ENCODE assay signal across 8 cellular contexts in the genomic region with DNA sequence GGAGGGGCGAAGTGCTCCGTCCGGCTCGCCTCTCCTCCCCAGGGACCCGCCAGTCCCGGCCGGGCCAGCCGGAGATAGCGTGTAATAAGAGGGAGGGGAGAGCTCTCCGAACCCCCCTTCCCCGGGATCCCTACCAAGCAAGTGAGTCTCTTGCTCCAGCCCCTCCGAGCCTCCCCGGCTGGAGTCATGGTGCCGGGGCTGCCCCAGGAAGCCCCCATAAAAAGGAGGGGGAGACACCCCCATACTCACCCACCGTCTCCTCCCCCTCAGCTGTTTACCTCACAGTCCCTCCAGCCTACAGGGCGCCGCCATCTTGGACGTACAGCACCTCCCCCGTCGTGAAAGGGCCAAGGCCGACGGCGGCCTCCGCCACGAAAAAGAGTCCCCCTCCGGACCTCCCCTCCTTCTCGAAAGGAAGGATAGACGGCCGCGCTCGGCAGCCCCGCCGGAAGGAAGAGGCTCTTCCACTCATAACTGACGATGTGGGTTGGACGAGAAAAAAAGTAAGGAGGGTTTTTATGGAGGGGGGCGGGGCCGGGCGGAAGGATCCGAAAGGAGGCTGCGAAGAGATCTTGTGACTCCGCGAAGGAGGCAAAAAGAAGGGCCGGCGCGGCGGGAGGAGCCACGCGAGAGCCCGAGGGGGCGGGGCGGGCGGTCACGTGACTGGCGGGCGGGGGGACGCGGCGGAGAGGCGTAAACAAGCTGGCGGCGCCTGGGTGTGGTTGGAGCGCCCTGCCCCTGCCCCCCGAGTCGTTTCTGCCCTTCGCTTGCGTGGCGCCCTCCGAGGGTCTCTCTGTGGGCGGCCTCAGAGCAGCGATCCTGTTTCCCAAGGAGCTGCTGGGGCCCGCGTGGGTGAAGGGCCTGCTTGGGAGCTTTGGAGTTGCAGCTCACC. TPM values are rescaled to one million over a fixed set of nuclear protein-coding genes. Genes with fewer than 3 reads are reported as not detected.
DNase-seq lines count a peak whose midpoint lies in the region; ATAC-seq and TF ChIP-seq lines count a peak whose summit lies in the region.

TSC1 (minus strand) TSS at position 323 of the 892 bp plus-strand sequence. CDS start 15,744 bp downstream, outside the sequence.

- peak within 1 kb of the TSS; percentile 83 for H3K4me2 ChIP-seq in GM23248 (ENCODE audit: unreplicated experiment)

- no peaks in the 10 kb centered on the region for H3K9me3 Mint-ChIP-seq in activated T-helper 17 cell treated with anti-CD3 and anti-CD28 coated beads, Interleukin-2, amount 50 U/mL, for 72 hours
- no peaks in the 10 kb centered on the region for H3K9me3 Mint-ChIP-seq in naive thymus-derived CD8-positive, alpha-beta T cell
- no peaks in the 10 kb centered on the region for H3K9me3 Mint-ChIP-seq in stimulated activated naive B cell treated with anti-CD40 and anti-IgM and Interleukin-4, amounts not matched to agents 10 μg/mL and 1 μg/mL and 100 μg/mL, for 72 hours

- TF ChIP-seq CTCF in LNCaP clone FGC (IDR thresholded peaks at IDR 0.05; ENCODE audit: control insufficient read depth, extremely low read depth, insufficient read depth) (no peak), RWPE1 (conservative IDR thresholded peaks at IDR 0.05; ENCODE audit: low read depth) (no peak), fibroblast of mammary gland (conservative IDR thresholded peaks at IDR 0.05; ENCODE audit: control insufficient read depth, insufficient read depth, low read depth, low read length) (no peak)

- H3K4me3 ChIP-seq in GM23248: peak within 1 kb of the TSS; percentile 98
- H3K4me3 ChIP-seq in LNCaP clone FGC (ENCODE audit: low read depth, low read length): peak within 1 kb of the TSS; percentile 99
- peak within 1 kb of the TSS; percentile 94 for H3K4me3 ChIP-seq in fibroblast of mammary gland (ENCODE audit: control insufficient read depth, low read depth, low read length)

- H3K9me3 ChIP-seq in GM23248 (ENCODE audit: low read depth): no peaks in the 10 kb centered on the region

- H2AFZ ChIP-seq in GM23248: peak within 1 kb of the TSS; percentile 87

- H3K9me2 ChIP-seq in GM23248 (ENCODE audit: insufficient read depth): no peaks in the 10 kb centered on the region

- H3K27ac Mint-ChIP-seq in activated T-helper 17 cell treated with anti-CD3 and anti-CD28 coated beads, Interleukin-2, amount 50 U/mL, for 72 hours: peak within 1 kb of the TSS; percentile 100
- H3K27ac Mint-ChIP-seq in naive thymus-derived CD8-positive, alpha-beta T cell: peak within 1 kb of the TSS; percentile 98 to 100 (median 98)
- H3K27ac Mint-ChIP-seq in stimulated activated naive B cell treated with anti-CD40 and anti-IgM and Interleukin-4, amounts not matched to agents 10 μg/mL and 1 μg/mL and 100 μg/mL, for 72 hours: peak within 1 kb of the TSS; percentile 100

- CTCF ChIA-PET in RWPE1 (lab: Yijun Ruan, JAX): interaction anchor here (0.6 to 1.3 kb wide), 3 partner anchors 33 to 532 kb away, joined by 3 to 6 read pairs (median 3); no protein-coding TSS in a partner anchor

- H3K4me1 ChIP-seq in GM23248 (ENCODE audit: insufficient read depth): peaks cover 21% of the 10 kb centered on the region

- H3K36me3 Mint-ChIP-seq in activated T-helper 17 cell treated with anti-CD3 and anti-CD28 coated beads, Interleukin-2, amount 50 U/mL, for 72 hours (ENCODE audit: low read depth): peaks cover 5% of the 10 kb centered on the region
- peaks cover 0 to 3% (median 0%) of the 10 kb centered on the region in 3 donors for H3K36me3 Mint-ChIP-seq in naive thymus-derived CD8-positive, alpha-beta T cell
- no peaks in the 10 kb centered on the region for H3K36me3 Mint-ChIP-seq in stimulated activated naive B cell treated with anti-CD40 and anti-IgM and Interleukin-4, amounts not matched to agents 10 μg/mL and 1 μg/mL and 100 μg/mL, for 72 hours

- peak within 1 kb of the TSS; percentile 99 for H3K4me3 Mint-ChIP-seq in activated T-helper 17 cell treated with anti-CD3 and anti-CD28 coated beads, Interleukin-2, amount 50 U/mL, for 72 hours
- peak within 1 kb of the TSS; percentile 86 to 99 (median 96) for H3K4me3 Mint-ChIP-seq in naive thymus-derived CD8-positive, alpha-beta T cell
- peak within 1 kb of the TSS; percentile 92 to 99 for H3K4me3 Mint-ChIP-seq in stimulated activated naive B cell treated with anti-CD40 and anti-IgM and Interleukin-4, amounts not matched to agents 10 μg/mL and 1 μg/mL and 100 μg/mL, for 72 hours

- no peaks in the 10 kb centered on the region for H3K27me3 ChIP-seq in GM23248 (replicated peaks; ENCODE audit: insufficient read depth)

- peaks cover 22% of the 10 kb centered on the region for H3K4me1 Mint-ChIP-seq in activated T-helper 17 cell treated with anti-CD3 and anti-CD28 coated beads, Interleukin-2, amount 50 U/mL, for 72 hours
- peaks cover 17 to 30% (median 25%) of the 10 kb centered on the region in 4 donors for H3K4me1 Mint-ChIP-seq in naive thymus-derived CD8-positive, alpha-beta T cell
- peaks cover 16 to 40% of the 10 kb centered on the region in 2 donors for H3K4me1 Mint-ChIP-seq in stimulated activated naive B cell treated with anti-CD40 and anti-IgM and Interleukin-4, amounts not matched to agents 10 μg/mL and 1 μg/mL and 100 μg/mL, for 72 hours

- POLR2A ChIA-PET in RWPE1 (lab: Yijun Ruan, JAX; ENCODE audit: low non-redundant PET): interaction anchor here (0.5 to 1.1 kb wide), 6 partner anchors 9 to 473 kb away, joined by 3 to 6 read pairs (median 4); partner anchors contain the start of gene REXO4
- POLR2A ChIA-PET in naive thymus-derived CD8-positive, alpha-beta T cell (lab: Charles Lee): interaction anchor here (0.6 to 1.7 kb wide), 22 partner anchors 10 to 590 kb away, joined by 3 to 12 read pairs (median 4); partner anchors contain the start of genes GTF3C5 and SETX

- no peaks in the 10 kb centered on the region for H4K20me1 ChIP-seq in GM23248 (ENCODE audit: insufficient read depth)

- H3K27ac ChIP-seq in GM23248 (peak within 1 kb of the TSS; percentile 97), RWPE1 (peak within 1 kb of the TSS; percentile 89)

- no peaks in the 10 kb centered on the region for H3K36me3 ChIP-seq in GM23248 (ENCODE audit: low read depth)

- WGBS in GM23248 (ENCODE audit: low coverage in 1 of 2, low lambda C conversion rate in 2 of 2, missing lambda C conversion rate in 2 of 2), 2 experiments: 1% methylated on average over 37 to 72 of the region's 72 CpGs

- H3K79me2 ChIP-seq in GM23248 (ENCODE audit: insufficient read depth): peaks cover 49% of the 10 kb centered on the region

- H3K9ac ChIP-seq in GM23248: peak within 1 kb of the TSS; percentile 98

- H3K27me3 Mint-ChIP-seq in activated T-helper 17 cell treated with anti-CD3 and anti-CD28 coated beads, Interleukin-2, amount 50 U/mL, for 72 hours: no peaks in the 10 kb centered on the region
- H3K27me3 Mint-ChIP-seq in naive thymus-derived CD8-positive, alpha-beta T cell: no peaks in the 10 kb centered on the region
- H3K27me3 Mint-ChIP-seq in stimulated activated naive B cell treated with anti-CD40 and anti-IgM and Interleukin-4, amounts not matched to agents 10 μg/mL and 1 μg/mL and 100 μg/mL, for 72 hours: no peaks in the 10 kb centered on the region

- DNase-seq in DMS114 treated with DMSO at 0.1 percent for 48 hours (lab: John Stamatoyannopoulos, UW; ENCODE audit: unreplicated experiment) (peak; percentile 88), GM23248 (peak; percentile 98), LNCaP clone FGC (ENCODE audit: low read depth) (peak; percentile 83), RWPE1 (ENCODE audit: low spot score) (peak; percentile 98), fibroblast of mammary gland (ENCODE audit: low read depth) (peak; percentile 92)
- DNase-seq in naive thymus-derived CD8-positive, alpha-beta T cell: peak; percentile 95 to 100 (median 99)
- DNase-seq in stimulated activated naive B cell treated with anti-CD40 and anti-IgM and Interleukin-4, amounts not matched to agents 10 μg/mL and 1 μg/mL and 100 μg/mL, for 72 hours: peak; percentile 93

- H3F3A ChIP-seq in GM23248 (ENCODE audit: insufficient read depth): no peaks in the 10 kb centered on the region

- ATAC-seq in activated T-helper 17 cell treated with anti-CD3 and anti-CD28 coated beads, Interleukin-2, amount 50 U/mL, for 72 hours (replicated peaks): peak; percentile 91
- ATAC-seq in naive thymus-derived CD8-positive, alpha-beta T cell: peak; percentile 86 to 90
- ATAC-seq in stimulated activated naive B cell treated with anti-CD40 and anti-IgM and Interleukin-4, amounts not matched to agents 10 μg/mL and 1 μg/mL and 100 μg/mL, for 72 hours (replicated peaks): peak; percentile 92 to 93

- in situ Hi-C loops in GM23248 (cut with MboI): no loop called here

RNA-seq across cellular contexts. Expression of gene TSC1, which starts in this region (rescaled TPM):
- total RNA-seq in GM23248 (2014; rRNA removed; shearing (Covaris generic)): 22.4 and 33.0 TPM in 2 replicates
- polyA plus RNA-seq in GM23248 (2016; fragmentation: Nextera tagmentation; extraction: Ambion mirVana): 18.8 and 19.6 TPM in 2 replicates
- 10 to 100 TPM; 31.2 to 45.4 TPM for total RNA-seq in activated T-helper 17 cell treated with anti-CD3 and anti-CD28 coated beads, Interleukin-2, amount 50 U/mL, for 72 hours
- 10 to 100 TPM; 82.4 to 86.2 TPM for total RNA-seq in naive thymus-derived CD8-positive, alpha-beta T cell
- polyA plus RNA-seq in naive thymus-derived CD8-positive, alpha-beta T cell: 1 to 10 TPM; 4.8 to 8.7 (median 8.3) TPM

Comparison
In these comparisons a context has a peak if more than half of its experiments do, and no peak if none do; other contexts are left out.
1. Peak in every context shown above with its lines: DNase-seq, ATAC-seq, H3K4me3 ChIP-seq and H3K27ac ChIP-seq.